8 cellular contexts compared by ENCODE assay signal in genomic region chr1:202625416-202626360, GRCh38.
A peak's percentile ranks its signal among the peaks of the same experiment; 100 is the strongest.
DNase-seq lines count a peak whose midpoint lies in the region; ATAC-seq and TF ChIP-seq lines count a peak whose summit lies in the region.

No MANE protein-coding gene starts in this region.

- H3K27me3 ChIP-seq in Loucy (ENCODE audit: insufficient read depth, low read length, poor library complexity, severe bottlenecking): no peaks in the 10 kb centered on the region
- H3K27me3 ChIP-seq in hepatocyte: no peaks in the 10 kb centered on the region

- no peak overlapping the region for H3K9ac ChIP-seq in Loucy (ENCODE audit: low read depth, low read length, poor library complexity, severe bottlenecking)

- H3K4me2 ChIP-seq in Loucy (ENCODE audit: low read depth, low read length, poor library complexity, severe bottlenecking): no peak overlapping the region
- no peak overlapping the region for H3K4me2 ChIP-seq in hepatocyte

- H3K27ac ChIP-seq in hepatocyte: no peak overlapping the region

- TF ChIP-seq CTCF in Loucy (conservative IDR thresholded peaks at IDR 0.05; ENCODE audit: low read length) (peak; percentile 60), astrocyte of the cerebellum (IDR thresholded peaks at IDR 0.05; ENCODE audit: low read depth, low read length, missing control alignments) (peak; percentile 61), hepatocyte (IDR thresholded peaks at IDR 0.05; ENCODE audit: poor library complexity) (peak; percentile 60)

- H3K9me2 ChIP-seq in Loucy (replicated peaks; ENCODE audit: low read depth, low read length) (no peaks in the 10 kb centered on the region), hepatocyte (replicated peaks; ENCODE audit: insufficient read depth) (no peaks in the 10 kb centered on the region)

- peak overlapping the region; percentile 67 for H3K4me3 Mint-ChIP-seq in T-helper 17 cell

- ATAC-seq in GM18909 (IDR thresholded peaks at IDR 0.05; ENCODE audit: poor library complexity, unreplicated experiment): peak; percentile 44
- peak; percentile 59 for ATAC-seq in T-helper 17 cell
- no peak for ATAC-seq in GM18858 (IDR thresholded peaks at IDR 0.05; ENCODE audit: unreplicated experiment)

- H4K20me1 ChIP-seq in Loucy (ENCODE audit: insufficient read depth, low read length, poor library complexity, severe bottlenecking) (no peaks in the 10 kb centered on the region), hepatocyte (ENCODE audit: insufficient read depth, poor library complexity, severe bottlenecking) (no peaks in the 10 kb centered on the region)

- H3K36me3 ChIP-seq in Loucy (ENCODE audit: insufficient read depth, low read length): no peaks in the 10 kb centered on the region
- H3K36me3 ChIP-seq in hepatocyte (replicated peaks; ENCODE audit: insufficient read depth, low read depth): no peaks in the 10 kb centered on the region

- H3K4me3 ChIP-seq in Loucy (ENCODE audit: low read length, poor library complexity, severe bottlenecking) (no peak overlapping the region), astrocyte of the cerebellum (ENCODE audit: low read depth, low read length) (no peak overlapping the region), hepatocyte (no peak overlapping the region)

- H3K27me3 Mint-ChIP-seq in T-helper 17 cell: peaks cover 5% of the 10 kb centered on the region

- in situ Hi-C loops in astrocyte of the cerebellum (cut with HindIII; ENCODE audit: low sequenced_read_pairs): no loop called here

- H3K36me3 Mint-ChIP-seq in T-helper 17 cell (ENCODE audit: low read depth): no peaks in the 10 kb centered on the region

- H3K79me2 ChIP-seq in Loucy (ENCODE audit: insufficient read depth, low read length) (no peaks in the 10 kb centered on the region), hepatocyte (no peaks in the 10 kb centered on the region)

- no peak overlapping the region for H3K27ac Mint-ChIP-seq in T-helper 17 cell

- H3K4me1 ChIP-seq in Loucy (ENCODE audit: insufficient read depth, low read length, poor library complexity, severe bottlenecking): peaks cover 28% of the 10 kb centered on the region
- peaks cover 8% of the 10 kb centered on the region for H3K4me1 ChIP-seq in hepatocyte (ENCODE audit: insufficient read depth)

- H3K4me1 Mint-ChIP-seq in T-helper 17 cell: peaks cover 34% of the 10 kb centered on the region

- H3K9me3 ChIP-seq in Loucy (ENCODE audit: insufficient read depth, low read depth, low read length): no peaks in the 10 kb centered on the region
- H3K9me3 ChIP-seq in T-helper 17 cell (ENCODE audit: control insufficient read depth, low read length, poor library complexity, severe bottlenecking): no peaks in the 10 kb centered on the region
- H3K9me3 ChIP-seq in hepatocyte (ENCODE audit: low read depth): no peaks in the 10 kb centered on the region

- DNase-seq in AML-193 (lab: John Stamatoyannopoulos, UW) (peak; percentile 53 to 54), T-helper 17 cell (peak; percentile 30 to 41 (median 31)), astrocyte of the cerebellum (ENCODE audit: low read depth) (peak; percentile 26), hepatocyte (ENCODE audit: low spot score) (peak; percentile 82)
- peak; percentile 73 for DNase-seq in stimulated activated CD4-positive, alpha-beta T cell treated with anti-CD3 and anti-CD28 coated beads, Interleukin-15, amount 100 ng/mL, for 24 hours

- no peaks in the 10 kb centered on the region for H3F3A ChIP-seq in Loucy (ENCODE audit: low read depth)

- 59% methylated on average over 18 of the region's 28 CpGs for WGBS in hepatocyte (ENCODE audit: low lambda C conversion rate, missing lambda C conversion rate)

- H2AFZ ChIP-seq in Loucy (ENCODE audit: low read length) (no peak overlapping the region), hepatocyte (no peak overlapping the region)

Comparison
In these comparisons a context has a peak if more than half of its experiments do, and no peak if none do; other contexts are left out.
1. DNase-seq: peak in every context shown above with its lines; median percentile 82 in hepatocyte; 73 in stimulated activated CD4-positive, alpha-beta T cell treated with anti-CD3 and anti-CD28 coated beads, Interleukin-15, amount 100 ng/mL, for 24 hours; 54 in AML-193; 31 in T-helper 17 cell; 26 in astrocyte of the cerebellum.